Comparison of ENCODE assay signal across 1 cellular context in genomic region chr17:72465191-72466024, GRCh38.
A peak's percentile ranks its signal among the peaks of the same experiment; 100 is the strongest.
TF ChIP-seq lines count a peak whose summit lies in the region.

No MANE protein-coding gene starts in this region.

TF ChIP-seq in HepG2, 621 proteins besides CTCF, POLR2A, EP300 and RAD21 (continued from another document and continues in another):
- TF ChIP-seq ZNF816 (CRISPR knock-in tag; IDR thresholded peaks at IDR 0.05; ENCODE audit: borderline replicate concordance) = no peak
- no peak for TF ChIP-seq TAF1 (CRISPR knock-in tag; IDR thresholded peaks at IDR 0.05)
- peak; percentile 53 for TF ChIP-seq HDAC1 (CRISPR knock-in tag; IDR thresholded peaks at IDR 0.05)
- no peak for TF ChIP-seq KMT2B (CRISPR knock-in tag; IDR thresholded peaks at IDR 0.05)
- TF ChIP-seq HCFC1 (IDR thresholded peaks at IDR 0.05; ENCODE audit: low read depth, low read length) = no peak
- TF ChIP-seq ZKSCAN8 (CRISPR knock-in tag; IDR thresholded peaks at IDR 0.05; ENCODE audit: borderline replicate concordance) = peak; percentile 52; the same call in 1 of the 2 replicates
- TF ChIP-seq BCL3 (CRISPR knock-in tag; IDR thresholded peaks at IDR 0.05) = no peak
- TF ChIP-seq CREB3 (CRISPR knock-in tag; IDR thresholded peaks at IDR 0.05) = no peak
- TF ChIP-seq AHR (CRISPR knock-in tag; IDR thresholded peaks at IDR 0.05) = 0 out of 2 replicates have a peak, but pooled peaks have one; percentile 42
- no peak for TF ChIP-seq U2AF1 (optimal IDR thresholded peaks at IDR 0.05; ENCODE audit: low read depth, low read length)
- TF ChIP-seq ATF5 (CRISPR knock-in tag; IDR thresholded peaks at IDR 0.05; ENCODE audit: low read depth) = no peak
- peak; percentile 44 for TF ChIP-seq ASH2L (IDR thresholded peaks at IDR 0.05; ENCODE audit: insufficient read length, low read depth, low read length)
- no peak for TF ChIP-seq ZBTB40 (IDR thresholded peaks at IDR 0.05)
- TF ChIP-seq ZBTB40 (CRISPR knock-in tag; IDR thresholded peaks at IDR 0.05) = peak; percentile 23; the same call in 1 of the 2 replicates
- TF ChIP-seq ZBTB1 (CRISPR knock-in tag; IDR thresholded peaks at IDR 0.05; ENCODE audit: borderline replicate concordance) = no peak
- TF ChIP-seq ZNF792 (CRISPR knock-in tag; IDR thresholded peaks at IDR 0.05) = peak; percentile 68
- TF ChIP-seq YY1 (IDR thresholded peaks at IDR 0.05; ENCODE audit: insufficient read depth, insufficient replicate concordance, low read depth, low read length) = peak; percentile 69
- no peak for TF ChIP-seq ZNF276 (CRISPR knock-in tag; IDR thresholded peaks at IDR 0.05; ENCODE audit: low read depth)
- no peak for TF ChIP-seq ZNF10 (CRISPR knock-in tag; IDR thresholded peaks at IDR 0.05; ENCODE audit: borderline replicate concordance, low read depth)
- TF ChIP-seq ZBTB2 (CRISPR knock-in tag; IDR thresholded peaks at IDR 0.05; ENCODE audit: low read depth) = no peak
- TF ChIP-seq GMEB1 (CRISPR knock-in tag; IDR thresholded peaks at IDR 0.05; ENCODE audit: borderline replicate concordance) = no peak
- TF ChIP-seq RNF219 (CRISPR knock-in tag; IDR thresholded peaks at IDR 0.05) = no peak
- no peak for TF ChIP-seq IRF1 (CRISPR knock-in tag; IDR thresholded peaks at IDR 0.05; ENCODE audit: low read depth)
- TF ChIP-seq RAD51 (IDR thresholded peaks at IDR 0.05; ENCODE audit: borderline replicate concordance) = no peak
- no peak for TF ChIP-seq AKNA (CRISPR knock-in tag; IDR thresholded peaks at IDR 0.05; ENCODE audit: borderline replicate concordance)
- TF ChIP-seq ZNF713 (CRISPR knock-in tag; IDR thresholded peaks at IDR 0.05) = no peak
- TF ChIP-seq FOSL1 (CRISPR knock-in tag; IDR thresholded peaks at IDR 0.05; ENCODE audit: borderline replicate concordance) = peak; percentile 90
- TF ChIP-seq YEATS2 (CRISPR knock-in tag; IDR thresholded peaks at IDR 0.05; ENCODE audit: borderline replicate concordance) = no peak
